31 cellular contexts compared by ENCODE assay signal in the genomic region with DNA sequence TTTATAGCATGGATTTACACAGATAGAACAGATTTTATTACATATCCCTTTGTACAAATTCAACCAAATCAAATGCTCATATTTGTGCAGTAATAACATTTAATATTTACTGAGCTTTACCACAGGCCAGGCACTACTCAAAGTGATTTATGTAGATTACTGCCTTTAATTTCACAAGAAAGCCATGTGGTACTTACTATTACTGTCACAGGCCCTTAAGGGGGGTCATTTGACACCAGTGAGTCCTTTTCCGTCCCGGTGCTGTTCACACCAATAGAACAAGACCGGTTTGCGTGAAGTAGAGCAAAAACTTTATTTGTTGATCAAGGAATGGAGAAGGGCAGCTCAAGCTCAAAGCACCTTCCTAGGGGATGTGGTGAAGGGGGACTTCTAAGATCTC.
"Had no signal": no experiment of that assay in that cellular context is flagged by ENCODE, and none has a peak within 500 bp of the region (broad histone marks: within the 10 kb centered on the region; RNA-seq: fewer than 3 reads in every experiment).

No MANE protein-coding gene starts in this region.

- H3K36me3 ChIP-seq: SJCRH30, WERI-Rb-1 had no signal

- H3K27ac Mint-ChIP-seq: activated CD4-positive, alpha-beta memory T cell treated with anti-CD3 and anti-CD28 coated beads, Interleukin-2, amount 10 ng/mL, durations not matched to agents 7 days and 5 days; activated CD8-positive, alpha-beta memory T cell treated with anti-CD3 and anti-CD28 coated beads, Interleukin-2, amount 10 ng/mL, durations not matched to agents 7 days and 5 days; activated naive CD4-positive, alpha-beta T cell treated with anti-CD3 and anti-CD28 coated beads, Interleukin-2, amount 50 U/mL, for 24 hours; activated naive CD8-positive, alpha-beta T cell treated with anti-CD3 and anti-CD28 coated beads, Interleukin-2, amount 10 ng/mL, durations not matched to agents 7 days and 5 days; activated T-helper 2 cell treated with anti-CD3 and anti-CD28 coated beads, Interferon-gamma antibody, Interleukin-2, Interleukin-4, amounts not matched to agents 10 μg/mL and 5 μg/mL and 100 μg/mL, durations not matched to agents 14 hours and 24 hours and 36 hours had no signal

- H3K9me3 Mint-ChIP-seq: activated naive CD4-positive, alpha-beta T cell treated with anti-CD3 and anti-CD28 coated beads, Interleukin-2, amount 50 U/mL, for 24 hours; activated T-helper 2 cell treated with anti-CD3 and anti-CD28 coated beads, Interferon-gamma antibody, Interleukin-2, Interleukin-4, amounts not matched to agents 10 μg/mL and 5 μg/mL and 100 μg/mL, durations not matched to agents 14 hours and 24 hours and 36 hours had no signal

- DNase-seq: activated CD4-positive, alpha-beta memory T cell treated with anti-CD3 and anti-CD28 coated beads, Interleukin-2, amount 10 ng/mL, durations not matched to agents 7 days and 5 days; activated CD4-positive, alpha-beta T cell treated with anti-CD3 and anti-CD28 coated beads for 1 hour; activated CD4-positive, alpha-beta T cell treated with anti-CD3 and anti-CD28 coated beads for 48 hours; activated CD4-positive, CD25-positive, alpha-beta regulatory T cell; activated CD8-positive, alpha-beta memory T cell treated with anti-CD3 and anti-CD28 coated beads for 24 hours; activated CD8-positive, alpha-beta memory T cell treated with anti-CD3 and anti-CD28 coated beads, Interleukin-2, amount 10 ng/mL, durations not matched to agents 7 days and 5 days; activated gamma-delta T cell; activated naive CD4-positive, alpha-beta T cell treated with Interleukin-2 at 50 U/mL for 16 hours; activated naive CD8-positive, alpha-beta T cell treated with anti-CD3 and anti-CD28 coated beads, Interleukin-2, amount 10 ng/mL, durations not matched to agents 7 days and 5 days; activated T-cell treated with anti-CD3 and anti-CD28 coated beads, Interleukin-2, amount 50 U/mL, for 1 hour; amygdala; body of pancreas; Kasumi-1; KG1; MM.1S; MV-4-11; NCI-H1092; NCI-H1436 treated with DMSO at 0.1 percent for 48 hours; NCI-H1694 treated with DMSO at 0.1 percent for 48 hours; NCI-H2029 treated with DMSO at 0.1 percent for 48 hours; NCI-H2107; NCI-H226; NCI-H446 treated with DMSO at 0.1 percent for 48 hours; NCI-H69; SHP77; SJCRH30; T1000; WERI-Rb-1 had no signal

- H3K27me3 ChIP-seq: body of pancreas had no signal

- H3K36me3 Mint-ChIP-seq: activated CD8-positive, alpha-beta memory T cell treated with anti-CD3 and anti-CD28 coated beads, Interleukin-2, amount 10 ng/mL, durations not matched to agents 7 days and 5 days; activated naive CD4-positive, alpha-beta T cell treated with anti-CD3 and anti-CD28 coated beads, Interleukin-2, amount 50 U/mL, for 24 hours; activated naive CD8-positive, alpha-beta T cell treated with anti-CD3 and anti-CD28 coated beads, Interleukin-2, amount 10 ng/mL, durations not matched to agents 7 days and 5 days had no signal

- H3K27ac ChIP-seq: body of pancreas, SJCRH30, SK-N-MC, WERI-Rb-1 had no signal

- H3K9me3 ChIP-seq: body of pancreas, SJCRH30 had no signal

- H3K4me3 ChIP-seq: body of pancreas, SJCRH30, SK-N-MC had no signal

- H3K4me1 ChIP-seq: SJCRH30 had no signal

- H3K4me3 Mint-ChIP-seq: activated CD4-positive, alpha-beta memory T cell treated with anti-CD3 and anti-CD28 coated beads, Interleukin-2, amount 10 ng/mL, durations not matched to agents 7 days and 5 days; activated CD8-positive, alpha-beta memory T cell treated with anti-CD3 and anti-CD28 coated beads, Interleukin-2, amount 10 ng/mL, durations not matched to agents 7 days and 5 days; activated naive CD4-positive, alpha-beta T cell treated with anti-CD3 and anti-CD28 coated beads, Interleukin-2, amount 50 U/mL, for 24 hours; activated naive CD8-positive, alpha-beta T cell treated with anti-CD3 and anti-CD28 coated beads, Interleukin-2, amount 10 ng/mL, durations not matched to agents 7 days and 5 days had no signal

- H3K4me1 Mint-ChIP-seq: activated CD4-positive, alpha-beta memory T cell treated with anti-CD3 and anti-CD28 coated beads, Interleukin-2, amount 10 ng/mL, durations not matched to agents 7 days and 5 days; activated CD8-positive, alpha-beta memory T cell treated with anti-CD3 and anti-CD28 coated beads, Interleukin-2, amount 10 ng/mL, durations not matched to agents 7 days and 5 days; activated naive CD4-positive, alpha-beta T cell treated with anti-CD3 and anti-CD28 coated beads, Interleukin-2, amount 50 U/mL, for 24 hours; activated naive CD8-positive, alpha-beta T cell treated with anti-CD3 and anti-CD28 coated beads, Interleukin-2, amount 10 ng/mL, durations not matched to agents 7 days and 5 days had no signal
